ENCODE assay signal across 21 cellular contexts in the genomic region with DNA sequence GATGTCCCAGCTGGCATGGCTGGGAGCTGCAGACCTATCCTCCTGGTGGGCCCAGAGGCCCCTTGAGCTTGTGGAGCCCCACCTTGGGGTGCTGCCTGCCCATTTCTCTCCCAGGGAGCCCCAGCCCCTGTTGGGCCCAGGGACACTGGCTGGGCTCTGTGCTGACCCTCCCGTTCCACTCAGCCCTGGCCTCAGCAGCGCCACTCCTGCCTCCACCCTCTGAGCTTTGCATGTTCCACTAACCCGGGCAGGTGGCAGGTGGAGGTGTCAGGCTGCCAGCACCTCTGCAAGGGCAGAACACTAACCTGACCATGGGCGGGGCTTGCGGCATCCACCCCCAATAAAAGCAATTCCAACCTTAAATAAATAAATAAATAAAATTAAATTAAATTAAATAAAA.
DNase-seq lines count a peak whose midpoint lies in the region; ATAC-seq, FAIRE-seq and TF ChIP-seq lines count a peak whose summit lies in the region.
"Had no signal": no experiment of that assay in that cellular context is flagged by ENCODE, and none has a peak within 500 bp of the region (broad histone marks: within the 10 kb centered on the region; RNA-seq: fewer than 3 reads in every experiment).

No MANE protein-coding gene starts in this region.

- H3K14ac ChIP-seq in H1 (ENCODE audit: insufficient read length) = no peak overlapping the region

- TF ChIP-seq RAD21 in H1 (IDR thresholded peaks at IDR 0.05 in 1 of 2, conservative IDR thresholded peaks at IDR 0.05 in 1 of 2; ENCODE audit: low read depth in 2 of 2, low read length in 2 of 2) = no peak

- no peaks in the 10 kb centered on the region for H4K20me1 ChIP-seq in H1 (replicated peaks in 1 of 2; ENCODE audit: control insufficient read depth in 1 of 2, insufficient read depth in 2 of 2, low read length in 2 of 2)
- H4K20me1 ChIP-seq: BLaER1 treated with 17β-estradiol and CSF1 and Interleukin-3, amounts not matched to agents 10 nM and 100 nM had no signal

- no peaks in the 10 kb centered on the region for H3K4me1 Mint-ChIP-seq in effector memory CD8-positive, alpha-beta T cell (ENCODE audit: low read depth in 2 of 2)
- H3K4me1 Mint-ChIP-seq: B cell had no signal

- no peak overlapping the region for H3K4me3 Mint-ChIP-seq in effector memory CD8-positive, alpha-beta T cell
- H3K4me3 Mint-ChIP-seq: B cell; CD4-positive, alpha-beta T cell; CD8-positive, alpha-beta T cell had no signal

- H2AFZ ChIP-seq in H1 (ENCODE audit: low read length) = no peak overlapping the region

- intact Hi-C loops in aorta (cut with DNase I) = no loop called here

- no peaks in the 10 kb centered on the region for H3K23me2 ChIP-seq in H1 (ENCODE audit: low read depth, low read length)

- H3K9me3 ChIP-seq in H1 (ENCODE audit: insufficient read depth in 2 of 2, low read depth in 1 of 2, low read length in 1 of 2) (no peaks in the 10 kb centered on the region), aorta (ENCODE audit: control insufficient read depth, low read length) (peaks cover 2% of the 10 kb centered on the region)
- H3K9me3 ChIP-seq: A549, Caco-2 had no signal

- H2AK5ac ChIP-seq in H1 (ENCODE audit: low read depth, low read length) = no peak overlapping the region

- no peaks in the 10 kb centered on the region for H3K27me3 Mint-ChIP-seq in effector memory CD8-positive, alpha-beta T cell
- H3K27me3 Mint-ChIP-seq: B cell; CD4-positive, alpha-beta T cell had no signal

- TF ChIP-seq EP300 in H1 (IDR thresholded peaks at IDR 0.05; ENCODE audit: borderline replicate concordance in 1 of 2, low read depth in 2 of 2, low read length in 2 of 2) = no peak

- H3K18ac ChIP-seq in H1 (ENCODE audit: extremely low read depth, low read length) = no peak overlapping the region

- no peak for TF ChIP-seq CTCF in H1 (IDR thresholded peaks at IDR 0.05; ENCODE audit: control extremely low read depth in 1 of 3, insufficient read depth in 1 of 3, low read depth in 1 of 3, low read length in 3 of 3)
- no peak for TF ChIP-seq CTCF in omental fat pad (IDR thresholded peaks at IDR 0.05)

- H3K36me3 Mint-ChIP-seq in effector memory CD8-positive, alpha-beta T cell (ENCODE audit: insufficient read depth) = no peaks in the 10 kb centered on the region
- H3K36me3 Mint-ChIP-seq: CD8-positive, alpha-beta T cell had no signal

- no peak overlapping the region for H3K9ac ChIP-seq in H1 (replicated peaks in 1 of 4; ENCODE audit: extremely low read depth in 1 of 4, low read depth in 3 of 4, low read length in 3 of 4)
- H3K9ac ChIP-seq: BLaER1 treated with 17β-estradiol and CSF1 and Interleukin-3, amounts not matched to agents 10 nM and 100 nM had no signal

- no peak overlapping the region for H3K23ac ChIP-seq in H1 (ENCODE audit: insufficient read length)

- CTCF ChIA-PET in H1 (lab: Charles Lee; ENCODE audit: partially characterized antibody) = no interaction called here

- no peaks in the 10 kb centered on the region for H3K79me2 ChIP-seq in H1 (ENCODE audit: control insufficient read depth in 1 of 2, insufficient read depth in 2 of 2, low read length in 2 of 2)

- 97% methylated on average over 5 of the region's 5 CpGs; no CpG with 5 or more reads in 1 of the 2 experiments for WGBS in H1 (ENCODE audit: extremely low coverage in 1 of 2, insufficient coverage in 1 of 2, insufficient read length in 1 of 2, insufficient replicate concordance in 2 of 2, low coverage in 1 of 2, low lambda C conversion rate in 2 of 2, missing lambda C conversion rate in 1 of 2), 2 experiments
- 92 to 96% methylated on average over 5 of the region's 5 CpGs for WGBS in aorta, 2 donors

- no peak overlapping the region for H2BK20ac ChIP-seq in H1 (ENCODE audit: low read length)

- H4K5ac ChIP-seq in H1 (ENCODE audit: insufficient read length, low read depth, low read length) = no peak overlapping the region

- no peak overlapping the region for H3K4me3 ChIP-seq in H1 (ENCODE audit: extremely low read depth in 1 of 4, insufficient read depth in 2 of 4, low read depth in 3 of 4, low read length in 4 of 4)
- no peak overlapping the region for H3K4me3 ChIP-seq in aorta (ENCODE audit: low read length in 2 of 2)
- H3K4me3 ChIP-seq: A549; BLaER1 treated with 17β-estradiol and CSF1 and Interleukin-3, amounts not matched to agents 10 nM and 100 nM had no signal

- H2BK15ac ChIP-seq in H1 (ENCODE audit: low read length) = no peak overlapping the region

- no peaks in the 10 kb centered on the region for H3K79me1 ChIP-seq in H1 (ENCODE audit: low read depth, low read length)

- no peaks in the 10 kb centered on the region for H3K27me3 ChIP-seq in H1 (replicated peaks in 1 of 4; ENCODE audit: control insufficient read depth in 3 of 4, extremely low read depth in 1 of 4, insufficient read depth in 3 of 4, low read length in 3 of 4)
- H3K27me3 ChIP-seq in aorta (ENCODE audit: control insufficient read depth in 1 of 2, insufficient read depth in 2 of 2, low read length in 1 of 2) = no peaks in the 10 kb centered on the region
- H3K27me3 ChIP-seq: BLaER1 treated with 17β-estradiol and CSF1 and Interleukin-3, amounts not matched to agents 10 nM and 100 nM had no signal

- TF ChIP-seq POLR2A in H1 (IDR thresholded peaks at IDR 0.05; ENCODE audit: control extremely low read depth in 1 of 2, low read depth in 2 of 2, low read length in 2 of 2) = no peak

- FAIRE-seq in H1 (lab: Jason Lieb, UNC) = no peak
- FAIRE-seq: A549, D721Med, G401.6, GM12891, GM19239 had no signal

- no peak overlapping the region for H2BK120ac ChIP-seq in H1 (replicated peaks; ENCODE audit: low read depth, low read length)

- H3K27ac Mint-ChIP-seq in effector memory CD8-positive, alpha-beta T cell = no peak overlapping the region
- H3K27ac Mint-ChIP-seq: B cell; CD4-positive, alpha-beta T cell; CD8-positive, alpha-beta T cell had no signal

- POLR2A ChIA-PET in H1 (lab: Charles Lee; ENCODE audit: partially characterized antibody) = no interaction called here

- H3K4me2 ChIP-seq in H1 (ENCODE audit: insufficient read depth in 1 of 2, low read depth in 2 of 2, low read length in 2 of 2) = no peak overlapping the region
- H3K4me2 ChIP-seq: A549; BLaER1 treated with 17β-estradiol and CSF1 and Interleukin-3, amounts not matched to agents 10 nM and 100 nM had no signal

- H3K27ac ChIP-seq in H1 (ENCODE audit: low read depth, low read length) (no peak overlapping the region), aorta (ENCODE audit: low read depth in 1 of 2, low read length in 2 of 2) (no peak overlapping the region)
- H3K27ac ChIP-seq: 22Rv1; A549; BLaER1 treated with 17β-estradiol and CSF1 and Interleukin-3, amounts not matched to agents 10 nM and 100 nM; C4-2B had no signal

- no peak overlapping the region for H3K56ac ChIP-seq in H1 (replicated peaks; ENCODE audit: insufficient read length, low read depth, low read length)

- DNase-seq in H1 (ENCODE audit: low read depth in 1 of 2, low spot score in 2 of 2) = no peak
- no peak for DNase-seq in omental fat pad (ENCODE audit: low spot score)
- no peak for DNase-seq in aorta
- no peak for DNase-seq in effector memory CD8-positive, alpha-beta T cell
- no peak for DNase-seq in HuH-7 (ENCODE audit: low spot score)
- DNase-seq: AML-193; Caco-2; Calu3; CD4-positive, alpha-beta T cell; CD8-positive, alpha-beta T cell; DMS79 treated with DMSO at 0.1 percent for 48 hours; GF-D8 had no signal

- peak overlapping the region; percentile 25; the same call in 1 of the 2 replicates for H4K8ac ChIP-seq in H1 (ENCODE audit: extremely low read depth, insufficient read depth, low read length)

- H4K91ac ChIP-seq in H1 (replicated peaks; ENCODE audit: insufficient read length, low read length) = no peak overlapping the region

- no peak overlapping the region for H2BK5ac ChIP-seq in H1 (ENCODE audit: low read depth, low read length)

- peaks cover 11 to 25% of the 10 kb centered on the region in 2 donors for H3K9me3 Mint-ChIP-seq in effector memory CD8-positive, alpha-beta T cell

- H3K4me1 ChIP-seq in H1 (replicated peaks in 1 of 4; ENCODE audit: control insufficient read depth in 3 of 4, insufficient read depth in 4 of 4, low read length in 3 of 4) (no peaks in the 10 kb centered on the region), aorta (ENCODE audit: control insufficient read depth in 1 of 2, insufficient read depth in 2 of 2, low read length in 2 of 2) (no peaks in the 10 kb centered on the region)
- H3K4me1 ChIP-seq: A549; BLaER1 treated with 17β-estradiol and CSF1 and Interleukin-3, amounts not matched to agents 10 nM and 100 nM; Caco-2 had no signal

- H2BK12ac ChIP-seq in H1 (ENCODE audit: low read depth, low read length) = no peak overlapping the region

- H3K4ac ChIP-seq in H1 (replicated peaks; ENCODE audit: insufficient read length, low read depth, low read length) = no peak overlapping the region

- H3K36me3 ChIP-seq in H1 (ENCODE audit: control insufficient read depth in 2 of 4, insufficient read depth in 4 of 4, low read length in 3 of 4) (no peaks in the 10 kb centered on the region), aorta (ENCODE audit: control insufficient read depth in 1 of 2, insufficient read depth in 2 of 2, low read length in 1 of 2) (no peaks in the 10 kb centered on the region)
- H3K36me3 ChIP-seq: BLaER1 treated with 17β-estradiol and CSF1 and Interleukin-3, amounts not matched to agents 10 nM and 100 nM had no signal

- ATAC-seq in omental fat pad (ENCODE audit: low FRiP score) = peak; percentile 37
- ATAC-seq in aorta (ENCODE audit: low FRiP score) = peak; percentile 33
- ATAC-seq in effector memory CD8-positive, alpha-beta T cell (replicated peaks) = no peak
- ATAC-seq: A549; CD8-positive, alpha-beta T cell had no signal

TF ChIP-seq in H1, 55 proteins besides CTCF, POLR2A, EP300 and RAD21 (continues in another document):
- TF ChIP-seq POLR2AphosphoS5 (IDR thresholded peaks at IDR 0.05; ENCODE audit: low read depth, low read length) (no peak), CHD2 (IDR thresholded peaks at IDR 0.05; ENCODE audit: low read length) (no peak), SIX5 (IDR thresholded peaks at IDR 0.05; ENCODE audit: low read depth, low read length) (no peak), SUZ12 (IDR thresholded peaks at IDR 0.05; ENCODE audit: low read length) (no peak), KDM1A (IDR thresholded peaks at IDR 0.05; ENCODE audit: borderline replicate concordance, low read length) (no peak), HDAC6 (IDR thresholded peaks at IDR 0.05; ENCODE audit: low read depth, low read length) (no peak), YY1 (IDR thresholded peaks at IDR 0.05; ENCODE audit: low read depth, low read length) (no peak), ATF3 (IDR thresholded peaks at IDR 0.05; ENCODE audit: insufficient read depth, low read depth, low read length) (no peak), RNF2 (IDR thresholded peaks at IDR 0.05; ENCODE audit: borderline replicate concordance, low read depth, low read length, missing control alignments, poor library complexity, severe bottlenecking) (no peak)
- TF ChIP-seq, protein P1, sequence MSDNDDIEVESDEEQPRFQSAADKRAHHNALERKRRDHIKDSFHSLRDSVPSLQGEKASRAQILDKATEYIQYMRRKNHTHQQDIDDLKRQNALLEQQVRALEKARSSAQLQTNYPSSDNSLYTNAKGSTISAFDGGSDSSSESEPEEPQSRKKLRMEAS (IDR thresholded peaks at IDR 0.05) = no peak
